ENCODE assay signal across 10 cellular contexts in the genomic region with DNA sequence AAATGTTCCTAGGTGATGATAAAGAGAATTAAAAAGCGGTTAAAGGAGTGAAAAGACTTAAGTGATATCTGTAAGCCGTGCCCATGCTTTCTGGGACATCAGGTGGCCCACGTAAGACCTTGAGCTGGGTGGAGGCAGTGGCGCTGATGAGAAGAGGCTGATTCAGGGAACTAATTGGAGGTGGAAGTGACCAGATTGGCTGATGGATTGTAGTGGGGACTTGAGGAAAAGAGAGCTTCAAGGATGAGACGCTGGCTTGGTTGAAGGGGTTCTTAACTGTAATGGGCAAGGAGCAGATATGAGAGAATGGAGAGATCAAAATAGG.
DNase-seq lines count a peak whose midpoint lies in the region; ATAC-seq and TF ChIP-seq lines count a peak whose summit lies in the region.
"Had no signal": no experiment of that assay in that cellular context is flagged by ENCODE, and none has a peak within 500 bp of the region (broad histone marks: within the 10 kb centered on the region; RNA-seq: fewer than 3 reads in every experiment).

No MANE protein-coding gene starts in this region.

- dilution Hi-C loops in mammary epithelial cell (cut with HindIII; ENCODE audit: low sequenced_read_pairs), result no loop called here

- no peak for ATAC-seq in HG02840 (IDR thresholded peaks at IDR 0.05; ENCODE audit: low FRiP score, unreplicated experiment)
- ATAC-seq in HG03039 (IDR thresholded peaks at IDR 0.05; ENCODE audit: unreplicated experiment), result no peak

- no peaks in the 10 kb centered on the region for H4K20me1 ChIP-seq in mammary epithelial cell (ENCODE audit: insufficient read depth, low read length)

- H3K36me3 ChIP-seq in mammary epithelial cell (ENCODE audit: insufficient read depth, low read length) (no peaks in the 10 kb centered on the region), mesenchymal stem cell (ENCODE audit: control insufficient read depth in 1 of 2, insufficient read depth in 2 of 2, low read depth in 1 of 2, low read length in 2 of 2) (no peaks in the 10 kb centered on the region), tibial artery (no peaks in the 10 kb centered on the region)

- peaks cover 17% of the 10 kb centered on the region for H3K36me3 Mint-ChIP-seq in MCF 10A (ENCODE audit: insufficient read depth, unreplicated experiment)
- H3K36me3 Mint-ChIP-seq in activated CD4-positive, alpha-beta memory T cell treated with anti-CD3 and anti-CD28 coated beads for 36 hours, result peaks cover 3% of the 10 kb centered on the region
- H3K36me3 Mint-ChIP-seq: stimulated activated effector memory CD8-positive, alpha-beta T cell treated with anti-CD3 and anti-CD28 coated beads, Interleukin-12 subunit alpha, Interleukin-12 subunit beta, amount 100 ng/mL, for 72 hours had no signal

- peak overlapping the region; percentile 27 for H2BK120ac ChIP-seq in mesenchymal stem cell (ENCODE audit: low read depth, low read length)

- H3K4me3 ChIP-seq in mammary epithelial cell (replicated peaks in 1 of 3; ENCODE audit: insufficient read depth in 1 of 3, low read depth in 2 of 3, low read length in 3 of 3) (no peak overlapping the region), mesenchymal stem cell (ENCODE audit: insufficient read depth in 1 of 2, low read depth in 1 of 2, low read length in 2 of 2) (no peak overlapping the region), tibial artery (no peak overlapping the region)

- CTCF ChIA-PET in MCF 10A (lab: Yijun Ruan, JAX) (interaction anchor here (0.6 kb wide), 1 partner anchor 30 kb away, joined by 3 read pairs; no protein-coding TSS in a partner anchor), mammary epithelial cell (lab: Charles Lee; ENCODE audit: low non-redundant PET) (no interaction called here)
- CTCF ChIA-PET in activated CD4-positive, alpha-beta memory T cell treated with anti-CD3 and anti-CD28 coated beads for 36 hours (lab: Charles Lee), result interaction anchor here (2.2 kb wide), 1 partner anchor 101 kb away, joined by 18 read pairs; no protein-coding TSS in a partner anchor

- BruUV-seq in MCF 10A (replicated peaks; lab: Mats Ljungman, UMichigan) (no TSS peak), mammary epithelial cell (replicated peaks; lab: Mats Ljungman, UMichigan) (no TSS peak)

- H3K27ac ChIP-seq in mammary epithelial cell (ENCODE audit: insufficient read depth, low read depth, low read length) (no peak overlapping the region), mesenchymal stem cell (ENCODE audit: low read length, poor library complexity, severe bottlenecking) (no peak overlapping the region), tibial artery (peak overlapping the region; percentile 95 to 99)

- H2BK12ac ChIP-seq in mesenchymal stem cell (ENCODE audit: low read length in 2 of 2), result peak overlapping the region; percentile 80 to 91

- POLR2A ChIA-PET in MCF 10A (lab: Yijun Ruan, JAX), result interaction anchor here (0.6 to 8.5 kb wide), 16 partner anchors 7 to 644 kb away, joined by 3 to 170 read pairs (median 5); a partner anchor contains a TSS
- POLR2A ChIA-PET in activated CD4-positive, alpha-beta memory T cell treated with anti-CD3 and anti-CD28 coated beads for 36 hours (lab: Charles Lee), result interaction anchor here (1.1 to 3.0 kb wide), 4 partner anchors 51 to 445 kb away, joined by 3 to 23 read pairs (median 11); a partner anchor contains a TSS

- no peak overlapping the region for H2BK5ac ChIP-seq in mesenchymal stem cell (ENCODE audit: low read depth, low read length, poor library complexity, severe bottlenecking)

- H3K9me3 Mint-ChIP-seq in MCF 10A (ENCODE audit: unreplicated experiment), result no peaks in the 10 kb centered on the region
- H3K9me3 Mint-ChIP-seq in activated CD4-positive, alpha-beta memory T cell treated with anti-CD3 and anti-CD28 coated beads for 36 hours, result no peaks in the 10 kb centered on the region
- H3K9me3 Mint-ChIP-seq: stimulated activated effector memory CD8-positive, alpha-beta T cell treated with anti-CD3 and anti-CD28 coated beads, Interleukin-12 subunit alpha, Interleukin-12 subunit beta, amount 100 ng/mL, for 72 hours had no signal

- in situ Hi-C loops in mammary epithelial cell (cut with MboI; ENCODE audit: low sequenced_read_pairs in 2 of 2), result no loop called here

- no peaks in the 10 kb centered on the region for H3K79me2 ChIP-seq in mammary epithelial cell (ENCODE audit: insufficient read depth, low read length)

- intact Hi-C loops in MCF 10A (cut with micrococcal nuclease), result loop anchor here (2.0 kb wide), 1 partner anchor 68 kb away; no protein-coding TSS in a partner anchor
- intact Hi-C loops in mammary epithelial cell (cut with micrococcal nuclease), result no loop called here
- intact Hi-C loops in activated CD4-positive, alpha-beta memory T cell treated with anti-CD3 and anti-CD28 coated beads for 36 hours (cut with micrococcal nuclease), result loop anchor here (5.0 kb wide), 1 partner anchor 279 kb away; a partner anchor contains a TSS
- intact Hi-C loops in tibial artery (cut with DNase I; ENCODE audit: low total_unique reads), result loop anchor here (5.0 kb wide), 2 partner anchors 69 to 174 kb away; a partner anchor contains a TSS

- peaks cover 9% of the 10 kb centered on the region for H3K4me1 ChIP-seq in mammary epithelial cell (ENCODE audit: insufficient read depth, low read length)
- H3K4me1 ChIP-seq in mesenchymal stem cell (ENCODE audit: control insufficient read depth, insufficient read depth, low read depth, low read length), result peaks cover 13% of the 10 kb centered on the region
- peaks cover 0 to 12% (median 8%) of the 10 kb centered on the region in 4 donors for H3K4me1 ChIP-seq in tibial artery

- H2AFZ ChIP-seq in mammary epithelial cell (ENCODE audit: low read depth, low read length) (no peak overlapping the region), mesenchymal stem cell (ENCODE audit: low read depth, low read length) (peak overlapping the region; percentile 43)

- H3K79me1 ChIP-seq in mesenchymal stem cell (replicated peaks; ENCODE audit: low read length, poor library complexity, severe bottlenecking), result peaks cover 5% of the 10 kb centered on the region

- no peak for TF ChIP-seq CTCF in MCF 10A (IDR thresholded peaks at IDR 0.05; ENCODE audit: unreplicated experiment)
- no peak for TF ChIP-seq CTCF in mammary epithelial cell (conservative IDR thresholded peaks at IDR 0.05 in 1 of 2, IDR thresholded peaks at IDR 0.05 in 1 of 2; ENCODE audit: extremely low read depth in 1 of 2, insufficient read depth in 1 of 2, low read depth in 1 of 2, low read length in 2 of 2)
- TF ChIP-seq CTCF in tibial artery (IDR thresholded peaks at IDR 0.05), result no peak

- peak overlapping the region; percentile 63 for H2AK5ac ChIP-seq in mesenchymal stem cell (ENCODE audit: low read length, severe bottlenecking)

- H3K23ac ChIP-seq in mesenchymal stem cell (ENCODE audit: low read length in 2 of 2), result no peak overlapping the region

- H4K91ac ChIP-seq in mesenchymal stem cell (ENCODE audit: low read length), result peak overlapping the region; percentile 18

- peak overlapping the region; percentile 35 for H4K8ac ChIP-seq in mesenchymal stem cell (ENCODE audit: low read length)

- H3K9ac ChIP-seq in mammary epithelial cell (ENCODE audit: insufficient read depth, low read length), result no peak overlapping the region
- H3K9ac ChIP-seq in mesenchymal stem cell (ENCODE audit: low read length), result peak overlapping the region; percentile 90

- H3K18ac ChIP-seq in mesenchymal stem cell (ENCODE audit: low read depth in 1 of 2, low read length in 2 of 2), result peak overlapping the region in 1 of 2 experiments; percentile 29

- DNase-seq in MCF 10A (ENCODE audit: unreplicated experiment) (no peak), mammary epithelial cell (no peak), mesenchymal stem cell (no peak), tibial artery (no peak), mucosa of gallbladder (ENCODE audit: low spot score) (no peak)
- DNase-seq in activated CD4-positive, alpha-beta memory T cell treated with anti-CD3 and anti-CD28 coated beads for 36 hours, result no peak
- DNase-seq: activated CD4-positive, alpha-beta T cell treated with anti-CD3 and anti-CD28 coated beads for 1 hour had no signal

- H3K4me3 Mint-ChIP-seq in MCF 10A (ENCODE audit: unreplicated experiment), result no peak overlapping the region
- peak overlapping the region; percentile 79 for H3K4me3 Mint-ChIP-seq in activated CD4-positive, alpha-beta memory T cell treated with anti-CD3 and anti-CD28 coated beads for 36 hours

- H3K9me3 ChIP-seq in mammary epithelial cell (replicated peaks; ENCODE audit: insufficient read depth, low read length) (no peaks in the 10 kb centered on the region), mesenchymal stem cell (ENCODE audit: control insufficient read depth, low read length) (no peaks in the 10 kb centered on the region), tibial artery (no peaks in the 10 kb centered on the region)

- no peak overlapping the region for H3K4me2 ChIP-seq in mammary epithelial cell (ENCODE audit: insufficient read depth, low read depth, low read length)
- H3K4me2 ChIP-seq in mesenchymal stem cell (ENCODE audit: low read length, poor library complexity, severe bottlenecking), result no peak overlapping the region

- H3K14ac ChIP-seq in mesenchymal stem cell (ENCODE audit: low read length in 2 of 2), result no peak overlapping the region

- 90% methylated on average over 5 of the region's 5 CpGs for WGBS in mammary epithelial cell (ENCODE audit: low coverage, missing lambda C conversion rate)
- 80% methylated on average over 5 of the region's 5 CpGs for WGBS in mesenchymal stem cell

- no peaks in the 10 kb centered on the region for H3K27me3 ChIP-seq in mammary epithelial cell (ENCODE audit: insufficient read depth, low read length)
- no peaks in the 10 kb centered on the region for H3K27me3 ChIP-seq in mesenchymal stem cell (ENCODE audit: control insufficient read depth in 1 of 2, insufficient read depth in 1 of 2, low read length in 2 of 2)
- no peaks in the 10 kb centered on the region for H3K27me3 ChIP-seq in tibial artery

- H3K27ac Mint-ChIP-seq in MCF 10A (ENCODE audit: low read depth, unreplicated experiment), result peak overlapping the region; percentile 97
- H3K27ac Mint-ChIP-seq in activated CD4-positive, alpha-beta memory T cell treated with anti-CD3 and anti-CD28 coated beads for 36 hours, result no peak overlapping the region

- H3K27me3 Mint-ChIP-seq in MCF 10A (ENCODE audit: insufficient read depth, unreplicated experiment), result no peaks in the 10 kb centered on the region
- no peaks in the 10 kb centered on the region for H3K27me3 Mint-ChIP-seq in activated CD4-positive, alpha-beta memory T cell treated with anti-CD3 and anti-CD28 coated beads for 36 hours

- H3K4me1 Mint-ChIP-seq in MCF 10A (ENCODE audit: insufficient read depth, unreplicated experiment), result peaks cover 6% of the 10 kb centered on the region
- peaks cover 14% of the 10 kb centered on the region for H3K4me1 Mint-ChIP-seq in activated CD4-positive, alpha-beta memory T cell treated with anti-CD3 and anti-CD28 coated beads for 36 hours (ENCODE audit: low read depth)

- H3K4ac ChIP-seq in mesenchymal stem cell (ENCODE audit: low read depth in 1 of 2, low read length in 2 of 2), result peak overlapping the region in 1 of 2 experiments; percentile 6

- no peak overlapping the region for H2BK15ac ChIP-seq in mesenchymal stem cell (ENCODE audit: low read depth, poor library complexity, severe bottlenecking)

Comparison
In these comparisons a context has a peak if more than half of its experiments do, and no peak if none do; other contexts are left out.
1. H3K27ac ChIP-seq: peak in tibial artery (2 of 2); none in mammary epithelial cell (single experiment) and mesenchymal stem cell (single experiment).